In the genomic region with DNA sequence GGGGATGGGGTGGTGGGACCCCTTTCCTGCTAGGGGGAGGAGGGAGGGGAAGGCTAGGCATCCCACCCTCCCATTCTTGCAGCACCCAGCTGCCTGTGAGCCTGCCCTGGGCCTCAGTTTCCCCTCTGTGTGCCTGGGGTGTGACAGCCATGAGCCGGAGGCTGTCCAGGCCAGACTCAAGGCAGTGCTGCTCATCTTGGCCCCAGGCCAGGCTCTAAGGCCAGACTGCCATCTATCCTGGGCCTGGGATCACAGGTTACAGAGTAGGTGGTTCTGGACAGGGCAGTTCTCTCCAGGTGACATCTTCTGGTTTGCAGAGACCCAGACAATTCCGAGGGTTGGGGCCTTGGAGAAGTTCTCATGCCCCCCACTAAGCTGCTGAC, we compare ENCODE assay signal across 1 cellular context.
TF ChIP-seq lines count a peak whose summit lies in the region.

No MANE protein-coding gene starts in this region.

TF ChIP-seq in A549, 52 proteins besides CTCF, POLR2A, EP300 and RAD21 (continued from another document):
- TF ChIP-seq EHMT2 (IDR thresholded peaks at IDR 0.05; ENCODE audit: low read depth) (no peak), RNF2 (IDR thresholded peaks at IDR 0.05; ENCODE audit: borderline replicate concordance, low read depth) (no peak)
